In genomic region chr14:65186951-65187350, GRCh38 we compare ENCODE assay signal across 1 cellular context.
TF ChIP-seq lines count a peak whose summit lies in the region.

No MANE protein-coding gene starts in this region.

TF ChIP-seq in GM23338, 12 proteins besides CTCF, POLR2A, EP300 and RAD21 (continued from another document):
- TF ChIP-seq NANOG (IDR thresholded peaks at IDR 0.05; ENCODE audit: borderline replicate concordance) (no peak), ZNF331 (CRISPR knock-in tag; IDR thresholded peaks at IDR 0.05; ENCODE audit: low read depth) (no peak), REST (IDR thresholded peaks at IDR 0.05; ENCODE audit: unreplicated experiment) (no peak), ZNF114 (CRISPR knock-in tag; IDR thresholded peaks at IDR 0.05) (no peak)
